In genomic region chr12:103620395-103620794, GRCh38 we compare ENCODE assay signal across 36 cellular contexts. TPM values are rescaled to one million over a fixed set of nuclear protein-coding genes. Genes with fewer than 3 reads are reported as not detected.
"Had no signal": no experiment of that assay in that cellular context is flagged by ENCODE, and none has a peak within 500 bp of the region (broad histone marks: within the 10 kb centered on the region; RNA-seq: fewer than 3 reads in every experiment).

No MANE protein-coding gene starts in this region.

- H3K4me1 Mint-ChIP-seq: activated B cell treated with CpG ODN at 0.5 μM for 24 hours; activated T-helper 17 cell treated with anti-CD3 and anti-CD28 coated beads, Interleukin-2, amount 50 U/mL, for 72 hours; central memory CD8-positive, alpha-beta T cell had no signal

- H3K27ac ChIP-seq: brain microvascular endothelial cell, coronary artery, dorsolateral prefrontal cortex, esophagus squamous epithelium, gastroesophageal sphincter, heart right ventricle, hepatocyte, WERI-Rb-1 had no signal

- H3K27me3 ChIP-seq: brain microvascular endothelial cell, gastroesophageal sphincter, heart right ventricle, hepatocyte had no signal

- H2AFZ ChIP-seq: hepatocyte had no signal

- H3K27ac Mint-ChIP-seq: activated B cell treated with CpG ODN at 0.5 μM for 24 hours; activated CD8-positive, alpha-beta T cell treated with anti-CD3 and anti-CD28 coated beads for 36 hours; activated naive CD8-positive, alpha-beta T cell; activated T-helper 17 cell treated with anti-CD3 and anti-CD28 coated beads, Interleukin-2, amount 50 U/mL, for 72 hours; dendritic cell treated with granulocyte-macrophage colony-stimulating factor and Interleukin-4, amounts not matched to agents 40 ng/mL and 50 ng/mL, for 4 days; T-helper 2 cell treated with Interferon-gamma antibody and Interleukin-4, amounts not matched to agents 5 μg/mL and 100 μg/mL, for 36 hours had no signal

- H3K9me3 Mint-ChIP-seq: activated B cell treated with CpG ODN at 0.5 μM for 24 hours; activated CD8-positive, alpha-beta T cell treated with anti-CD3 and anti-CD28 coated beads for 36 hours; activated T-cell treated with anti-CD3 and anti-CD28 coated beads, Interleukin-2, amount 50 U/mL, for 4 hours; activated T-helper 17 cell treated with anti-CD3 and anti-CD28 coated beads, Interleukin-2, amount 50 U/mL, for 72 hours; central memory CD8-positive, alpha-beta T cell; dendritic cell treated with granulocyte-macrophage colony-stimulating factor and Interleukin-4, amounts not matched to agents 40 ng/mL and 50 ng/mL, for 4 days; T-helper 2 cell treated with Interferon-gamma antibody and Interleukin-4, amounts not matched to agents 5 μg/mL and 100 μg/mL, for 36 hours had no signal

- H3K4me3 Mint-ChIP-seq: activated B cell treated with CpG ODN at 0.5 μM for 24 hours; activated CD8-positive, alpha-beta T cell treated with anti-CD3 and anti-CD28 coated beads for 36 hours; activated naive CD8-positive, alpha-beta T cell; activated T-cell treated with anti-CD3 and anti-CD28 coated beads, Interleukin-2, amount 50 U/mL, for 4 hours; activated T-helper 17 cell treated with anti-CD3 and anti-CD28 coated beads, Interleukin-2, amount 50 U/mL, for 72 hours; central memory CD8-positive, alpha-beta T cell; dendritic cell treated with granulocyte-macrophage colony-stimulating factor and Interleukin-4, amounts not matched to agents 40 ng/mL and 50 ng/mL, for 4 days; T-helper 2 cell treated with Interferon-gamma antibody and Interleukin-4, amounts not matched to agents 5 μg/mL and 100 μg/mL, for 36 hours had no signal

- DNase-seq: activated B cell treated with CpG ODN at 0.5 μM for 24 hours; activated CD4-positive, alpha-beta T cell treated with anti-CD3 and anti-CD28 coated beads for 48 hours; activated CD4-positive, alpha-beta T cell treated with anti-CD3 and anti-CD28 coated beads, Interleukin-2, amount 50 U/mL, for 1 hour; activated CD4-positive, alpha-beta T cell treated with anti-CD3 and anti-CD28 coated beads, Interleukin-2, amount 50 U/mL, for 48 hours; activated CD8-positive, alpha-beta memory T cell treated with anti-CD3 and anti-CD28 coated beads for 24 hours; activated CD8-positive, alpha-beta T cell treated with anti-CD3 and anti-CD28 coated beads for 36 hours; activated effector memory CD4-positive, alpha-beta T cell treated with Interleukin-2 at 50 U/mL for 16 hours; activated gamma-delta T cell treated with Interleukin-2 at 50 U/mL for 16 hours; activated naive CD4-positive, alpha-beta T cell treated with anti-CD3 and anti-CD28 coated beads, Interleukin-2, amount 50 U/mL, for 16 hours; activated naive CD4-positive, alpha-beta T cell treated with Interleukin-2 at 50 U/mL for 16 hours; activated T-cell treated with anti-CD3 and anti-CD28 coated beads, Interleukin-2, amount 50 U/mL, for 4 hours; amniotic stem cell; anterior cingulate cortex; brain microvascular endothelial cell; dorsolateral prefrontal cortex; effector memory CD4-positive, alpha-beta T cell; erythroblast; esophagus squamous epithelium; foreskin melanocyte; heart right ventricle; T1000; WERI-Rb-1 had no signal

- H3K79me2 ChIP-seq: hepatocyte had no signal

- H3K36me3 ChIP-seq: brain microvascular endothelial cell, esophagus squamous epithelium, gastroesophageal sphincter, heart right ventricle, WERI-Rb-1 had no signal

- H3K4me1 ChIP-seq: esophagus squamous epithelium, gastroesophageal sphincter, heart right ventricle had no signal

- H3K4me3 ChIP-seq: coronary artery, dorsolateral prefrontal cortex, esophagus squamous epithelium, gastroesophageal sphincter, heart right ventricle, hepatocyte had no signal

- ATAC-seq: activated CD4-positive, CD25-positive, alpha-beta regulatory T cell treated with anti-CD3 and anti-CD28 coated beads, Interleukin-2, amount 50 U/mL, for 24 hours; activated CD8-positive, alpha-beta T cell treated with anti-CD3 and anti-CD28 coated beads for 36 hours; activated T-cell treated with anti-CD3 and anti-CD28 coated beads, Interleukin-2, amount 50 U/mL, for 4 hours; activated T-helper 17 cell treated with anti-CD3 and anti-CD28 coated beads, Interleukin-2, amount 50 U/mL, for 72 hours; gastroesophageal sphincter; heart right ventricle had no signal

- H3K9me3 ChIP-seq: esophagus squamous epithelium, gastroesophageal sphincter had no signal

- H3K4me2 ChIP-seq: hepatocyte had no signal

- H3K36me3 Mint-ChIP-seq: activated naive CD8-positive, alpha-beta T cell had no signal

RNA-seq across cellular contexts. Expression of gene STAB2, which starts 33.3 kb away (rescaled TPM):
- total RNA-seq: activated B cell treated with CpG ODN at 0.5 μM for 24 hours; activated CD8-positive, alpha-beta T cell treated with anti-CD3 and anti-CD28 coated beads for 36 hours; activated T-cell treated with anti-CD3 and anti-CD28 coated beads, Interleukin-2, amount 50 U/mL, for 4 hours; activated T-helper 17 cell treated with anti-CD3 and anti-CD28 coated beads, Interleukin-2, amount 50 U/mL, for 72 hours; astrocyte; bronchial epithelial cell; cerebellum; fibroblast of lung; fibroblast of villous mesenchyme; hepatocyte had no signal
- polyA plus RNA-seq: fibroblast of lung, hepatocyte had no signal
